22 cellular contexts compared by ENCODE assay signal in genomic region chr5:133324058-133324457, GRCh38.
"Had no signal": no experiment of that assay in that cellular context is flagged by ENCODE, and none has a peak within 500 bp of the region (broad histone marks: within the 10 kb centered on the region; RNA-seq: fewer than 3 reads in every experiment).

No MANE protein-coding gene starts in this region.

- DNase-seq: activated CD4-positive, alpha-beta T cell treated with anti-CD3 and anti-CD28 coated beads, Interleukin-2, amount 10 ng/mL, durations not matched to agents 7 days and 5 days; activated CD8-positive, alpha-beta T cell treated with anti-CD3 and anti-CD28 coated beads, Interleukin-2, amount 10 ng/mL, durations not matched to agents 7 days and 5 days; activated gamma-delta T cell treated with Interleukin-2 at 50 U/mL for 16 hours; anterior cingulate cortex; effector CD4-positive, alpha-beta T cell; foreskin fibroblast; lower lobe of right lung; mesendoderm; mucosa of descending colon; nephron progenitor cell; occipital lobe; stimulated activated CD4-positive, alpha-beta T cell treated with anti-CD3 and anti-CD28 coated beads, Interleukin-15, amount 100 ng/mL, for 24 hours; stimulated activated naive CD4-positive, alpha-beta T cell; T-helper 2 cell; testis; trophoblast cell had no signal

- FAIRE-seq: endometrium had no signal

- H3K9me3 ChIP-seq: body of pancreas, lower lobe of right lung, mucosa of descending colon, right lobe of liver, testis had no signal

- H3K36me3 ChIP-seq: cardiac muscle cell, lower lobe of right lung, right lobe of liver had no signal

- ATAC-seq: activated CD4-positive, CD25-positive, alpha-beta regulatory T cell treated with anti-CD3 and anti-CD28 coated beads, Interleukin-2, amount 50 U/mL, for 24 hours; activated CD8-positive, alpha-beta T cell treated with anti-CD3 and anti-CD28 coated beads, Interleukin-2, amount 10 ng/mL, durations not matched to agents 7 days and 5 days; body of pancreas; lower lobe of right lung; mucosa of descending colon had no signal

- H3K4me1 ChIP-seq: lower lobe of right lung, testis had no signal

- H3K4me3 ChIP-seq: body of pancreas, cardiac muscle cell, lower lobe of right lung, mucosa of descending colon, right lobe of liver, skin epidermis, testis had no signal

- H3K27me3 ChIP-seq: body of pancreas, cardiac muscle cell, right lobe of liver, testis had no signal

- H3K27ac ChIP-seq: body of pancreas, cardiac muscle cell, lower lobe of right lung, right lobe of liver, skin epidermis, testis had no signal
